In genomic region chrX:49165901-49166881, GRCh38 we compare ENCODE assay signal across 8 cellular contexts. TPM values are rescaled to one million over a fixed set of nuclear protein-coding genes. Genes with fewer than 3 reads are reported as not detected.
A peak's percentile ranks its signal among the peaks of the same experiment; 100 is the strongest.
DNase-seq lines count a peak whose midpoint lies in the region; ATAC-seq and TF ChIP-seq lines count a peak whose summit lies in the region.

No MANE protein-coding gene starts in this region.

- no peaks in the 10 kb centered on the region for H3K9me3 ChIP-seq in CD8-positive, alpha-beta T cell (ENCODE audit: low read length)

- peaks cover 21% of the 10 kb centered on the region for H3K4me1 ChIP-seq in CD8-positive, alpha-beta T cell (ENCODE audit: insufficient read depth, low read length)

- no peaks in the 10 kb centered on the region for H3K9me3 Mint-ChIP-seq in CD8-positive, alpha-beta T cell
- no peaks in the 10 kb centered on the region for H3K9me3 Mint-ChIP-seq in activated CD4-positive, alpha-beta T cell treated with anti-CD3 and anti-CD28 coated beads for 36 hours (ENCODE audit: low read depth)

- CTCF ChIA-PET in CD8-positive, alpha-beta T cell (lab: Charles Lee), result interaction anchor here (0.7 to 2.0 kb wide), 4 partner anchors 10 to 23 kb away, joined by 4 to 5 read pairs (median 4); no protein-coding TSS in a partner anchor
- CTCF ChIA-PET in activated CD4-positive, alpha-beta T cell treated with anti-CD3 and anti-CD28 coated beads for 36 hours (lab: Charles Lee), result interaction anchor here (0.6 to 1.7 kb wide), 4 partner anchors 10 to 164 kb away, joined by 3 to 8 read pairs (median 4); partner anchors contain the start of gene GRIPAP1

- peak overlapping the region; percentile 95 for H3K27ac Mint-ChIP-seq in CD8-positive, alpha-beta T cell
- H3K27ac Mint-ChIP-seq in activated CD4-positive, alpha-beta T cell treated with anti-CD3 and anti-CD28 coated beads for 36 hours, result peak overlapping the region; percentile 92

- TF ChIP-seq CTCF in CD8-positive, alpha-beta T cell (IDR thresholded peaks at IDR 0.05), result peak; percentile 25

- H3K36me3 Mint-ChIP-seq in CD8-positive, alpha-beta T cell, result no peaks in the 10 kb centered on the region
- H3K36me3 Mint-ChIP-seq in activated CD4-positive, alpha-beta T cell treated with anti-CD3 and anti-CD28 coated beads for 36 hours (ENCODE audit: low read depth), result no peaks in the 10 kb centered on the region

- peak; percentile 66 for ATAC-seq in CD8-positive, alpha-beta T cell
- ATAC-seq in activated CD4-positive, alpha-beta T cell treated with anti-CD3 and anti-CD28 coated beads for 36 hours, result peak; percentile 65

- intact Hi-C loops in CD8-positive, alpha-beta T cell (cut with DNase I, micrococcal nuclease), result loop anchor here (1.0 to 10.0 kb wide), 5 partner anchors 10 to 271 kb away; partner anchors contain the start of genes GPKOW (in 1 of the 2), PIM2 (in 1 of the 2), PQBP1 (in 1 of the 2) and SLC35A2 (in 1 of the 2)
- intact Hi-C loops in activated CD4-positive, alpha-beta T cell treated with anti-CD3 and anti-CD28 coated beads for 36 hours (cut with DNase I, micrococcal nuclease), result loop anchor here (1.0 to 10.0 kb wide), 4 partner anchors 44 to 470 kb away; partner anchors contain the start of genes GPKOW (in 1 of the 2), GRIPAP1 (in 1 of the 2) and SUV39H1 (in 1 of the 2)

- H3K27me3 Mint-ChIP-seq in CD8-positive, alpha-beta T cell (ENCODE audit: low read depth), result no peaks in the 10 kb centered on the region
- no peaks in the 10 kb centered on the region for H3K27me3 Mint-ChIP-seq in activated CD4-positive, alpha-beta T cell treated with anti-CD3 and anti-CD28 coated beads for 36 hours

- no peaks in the 10 kb centered on the region for H3K27me3 ChIP-seq in CD8-positive, alpha-beta T cell (ENCODE audit: insufficient read depth, low read length)
- H3K27me3 ChIP-seq in layer of hippocampus (ENCODE audit: control insufficient read depth, insufficient read depth, low read length), result no peaks in the 10 kb centered on the region

- peak overlapping the region; percentile 71 for H3K27ac ChIP-seq in CD8-positive, alpha-beta T cell (ENCODE audit: low read depth, low read length)
- peak overlapping the region; percentile 75 for H3K27ac ChIP-seq in layer of hippocampus (ENCODE audit: low read depth, low read length)

- peak in 6 of 7 experiments; percentile 34 to 86 (median 67) for DNase-seq in CD8-positive, alpha-beta T cell
- peak; percentile 80 for DNase-seq in H4 (ENCODE audit: low spot score)
- peak; percentile 60 for DNase-seq in NCI-H2029 treated with DMSO at 0.1 percent for 48 hours (lab: John Stamatoyannopoulos, UW)
- peak; percentile 85 for DNase-seq in activated CD4-positive, alpha-beta T cell treated with anti-CD3 and anti-CD28 coated beads for 36 hours
- peak; percentile 85 for DNase-seq in cerebellum (ENCODE audit: low spot score)
- peak; percentile 51 to 52 for DNase-seq in stimulated activated CD4-positive, alpha-beta T cell treated with anti-CD3 and anti-CD28 coated beads, Interleukin-2, amount 100 ng/mL, for 48 hours
- DNase-seq in NCI-H2081 (lab: John Stamatoyannopoulos, UW), result no peak

- peaks cover 30% of the 10 kb centered on the region for H3K4me1 Mint-ChIP-seq in CD8-positive, alpha-beta T cell (ENCODE audit: low read depth)
- peaks cover 32% of the 10 kb centered on the region for H3K4me1 Mint-ChIP-seq in activated CD4-positive, alpha-beta T cell treated with anti-CD3 and anti-CD28 coated beads for 36 hours

- H3K36me3 ChIP-seq in CD8-positive, alpha-beta T cell (ENCODE audit: insufficient read depth, low read length), result no peaks in the 10 kb centered on the region

- POLR2A ChIA-PET in CD8-positive, alpha-beta T cell (lab: Charles Lee), result interaction anchor here (0.7 to 2.1 kb wide), 5 partner anchors 11 to 255 kb away, joined by 3 to 11 read pairs (median 6); partner anchors contain the start of gene SLC35A2
- POLR2A ChIA-PET in activated CD4-positive, alpha-beta T cell treated with anti-CD3 and anti-CD28 coated beads for 36 hours (lab: Charles Lee), result no interaction called here

- H3K4me3 Mint-ChIP-seq in CD8-positive, alpha-beta T cell, result peak overlapping the region; percentile 86
- H3K4me3 Mint-ChIP-seq in activated CD4-positive, alpha-beta T cell treated with anti-CD3 and anti-CD28 coated beads for 36 hours, result peak overlapping the region; percentile 81

- peak overlapping the region; percentile 55 for H3K4me3 ChIP-seq in CD8-positive, alpha-beta T cell (ENCODE audit: low read depth, low read length)

RNA-seq across cellular contexts. Expression of gene MAGIX, which starts 3.6 kb away (rescaled TPM):
- total RNA-seq in CD8-positive, alpha-beta T cell, result under 1 TPM; 0.31 to 0.84 TPM
- 0.48 and 2.3 TPM in 2 replicates for total RNA-seq in H4 (2014; rRNA removed; shearing (Covaris generic))
- total RNA-seq in activated CD4-positive, alpha-beta T cell treated with anti-CD3 and anti-CD28 coated beads for 36 hours, result 1 to 10 TPM in 1 of 2 experiments, under 1 TPM in 1; 0.49 to 1.3 TPM
- 1.4 TPM for total RNA-seq in cerebellum

RNA-seq across cellular contexts. Expression of gene PLP2, which starts 5.5 kb away (rescaled TPM):
- 10 to 100 TPM; 95.9 to 96.4 TPM for total RNA-seq in CD8-positive, alpha-beta T cell
- 94.5 and 137 TPM in 2 replicates for total RNA-seq in H4 (2014; rRNA removed; shearing (Covaris generic))
- total RNA-seq in activated CD4-positive, alpha-beta T cell treated with anti-CD3 and anti-CD28 coated beads for 36 hours, result 100 to 1,000 TPM; 174 to 202 TPM
- 2.0 TPM for total RNA-seq in cerebellum

RNA-seq across cellular contexts. Expression of gene PRICKLE3, which starts 20.0 kb away (rescaled TPM):
- total RNA-seq in CD8-positive, alpha-beta T cell, result 1 to 10 TPM in 1 of 2 experiments, under 1 TPM in 1; 0.98 to 1.5 TPM
- 2.5 and 6.8 TPM in 2 replicates for total RNA-seq in H4 (2014; rRNA removed; shearing (Covaris generic))
- 10 to 100 TPM; 22.3 to 23.0 TPM for total RNA-seq in activated CD4-positive, alpha-beta T cell treated with anti-CD3 and anti-CD28 coated beads for 36 hours
- 1.2 TPM for total RNA-seq in cerebellum

RNA-seq across cellular contexts. Expression of gene SYP, which starts 33.8 kb away (rescaled TPM):
- under 1 TPM; 0.44 to 0.65 TPM for total RNA-seq in CD8-positive, alpha-beta T cell
- total RNA-seq in H4 (2014; rRNA removed; shearing (Covaris generic)), result 0.19 TPM in 1 of 2 replicates, not detected in the other
- 1 to 10 TPM; 7.2 to 8.5 TPM for total RNA-seq in activated CD4-positive, alpha-beta T cell treated with anti-CD3 and anti-CD28 coated beads for 36 hours
- 85.9 TPM for total RNA-seq in cerebellum

RNA-seq across cellular contexts. Expression of gene GPKOW, which starts 42.7 kb away (rescaled TPM):
- 10 to 100 TPM; 10.9 to 12.6 TPM for total RNA-seq in CD8-positive, alpha-beta T cell
- total RNA-seq in H4 (2014; rRNA removed; shearing (Covaris generic)), result 18.1 and 24.6 TPM in 2 replicates
- 10 to 100 TPM; 17.8 to 21.2 TPM for total RNA-seq in activated CD4-positive, alpha-beta T cell treated with anti-CD3 and anti-CD28 coated beads for 36 hours
- total RNA-seq in cerebellum, result 13.2 TPM

Comparison
In these comparisons a context has a peak if more than half of its experiments do, and no peak if none do; other contexts are left out.
1. DNase-seq: peak in CD8-positive, alpha-beta T cell (6 of 7), H4 (single experiment), NCI-H2029 treated with DMSO at 0.1 percent for 48 hours (single experiment), activated CD4-positive, alpha-beta T cell treated with anti-CD3 and anti-CD28 coated beads for 36 hours (single experiment), cerebellum (single experiment) and stimulated activated CD4-positive, alpha-beta T cell treated with anti-CD3 and anti-CD28 coated beads, Interleukin-2, amount 100 ng/mL, for 48 hours (2 of 2); none in NCI-H2081 (0 of 2).
2. RNA of gene PLP2, which starts 5.5 kb away (total RNA-seq): 174 to 202 TPM in activated CD4-positive, alpha-beta T cell treated with anti-CD3 and anti-CD28 coated beads for 36 hours, 94.5 to 137 TPM in H4 and 95.9 to 96.4 TPM in CD8-positive, alpha-beta T cell; 2.0 TPM in cerebellum (single experiment); every median in the first group is over 10 times any median in the second.